ENCODE assay signal across 7 cellular contexts in genomic region chr20:53212018-53212417, GRCh38.
"Had no signal": no experiment of that assay in that cellular context is flagged by ENCODE, and none has a peak within 500 bp of the region (broad histone marks: within the 10 kb centered on the region; RNA-seq: fewer than 3 reads in every experiment).

No MANE protein-coding gene starts in this region.

- H3K9ac ChIP-seq: GM23248 had no signal

- H3K4me3 ChIP-seq: GM23248 had no signal

- FAIRE-seq: H1, H54 had no signal

- DNase-seq: GM23248, H9, HCEC 1CT, KG1 had no signal

- H3K27ac ChIP-seq: GM23248, HL-60 had no signal

- H2AFZ ChIP-seq: GM23248 had no signal
